In the genomic region with DNA sequence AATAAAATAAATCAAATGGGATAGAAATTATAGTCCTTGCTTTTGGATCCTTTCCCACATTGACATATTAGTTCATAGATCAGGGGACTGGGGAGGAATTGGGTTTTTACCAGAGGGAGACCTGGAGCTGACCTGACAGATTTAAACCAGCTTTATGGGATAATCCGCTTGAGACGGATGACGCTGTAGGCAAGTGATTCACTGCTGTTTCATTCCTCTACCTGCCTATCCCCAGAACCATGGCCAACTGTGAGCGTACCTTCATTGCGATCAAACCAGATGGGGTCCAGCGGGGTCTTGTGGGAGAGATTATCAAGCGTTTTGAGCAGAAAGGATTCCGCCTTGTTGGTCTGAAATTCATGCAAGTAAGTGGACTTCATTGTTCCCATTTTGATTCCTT, we compare ENCODE assay signal across 1 cellular context.
TF ChIP-seq lines count a peak whose summit lies in the region.

No MANE protein-coding gene starts in this region.

TF ChIP-seq in HepG2, 621 proteins besides CTCF, POLR2A, EP300 and RAD21:
- TF ChIP-seq, protein P1, sequence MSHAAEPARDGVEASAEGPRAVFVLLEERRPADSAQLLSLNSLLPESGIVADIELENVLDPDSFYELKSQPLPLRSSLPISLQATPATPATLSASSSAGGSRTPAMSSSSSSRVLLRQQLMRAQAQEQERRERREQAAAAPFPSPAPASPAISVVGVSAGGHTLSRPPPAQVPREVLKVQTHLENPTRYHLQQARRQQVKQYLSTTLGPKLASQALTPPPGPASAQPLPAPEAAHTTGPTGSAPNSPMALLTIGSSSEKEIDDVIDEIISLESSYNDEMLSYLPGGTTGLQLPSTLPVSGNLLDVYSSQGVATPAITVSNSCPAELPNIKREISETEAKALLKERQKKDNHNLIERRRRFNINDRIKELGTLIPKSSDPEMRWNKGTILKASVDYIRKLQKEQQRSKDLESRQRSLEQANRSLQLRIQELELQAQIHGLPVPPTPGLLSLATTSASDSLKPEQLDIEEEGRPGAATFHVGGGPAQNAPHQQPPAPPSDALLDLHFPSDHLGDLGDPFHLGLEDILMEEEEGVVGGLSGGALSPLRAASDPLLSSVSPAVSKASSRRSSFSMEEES (CRISPR knock-in tag; IDR thresholded peaks at IDR 0.05): no peak
- TF ChIP-seq CHD4 (IDR thresholded peaks at IDR 0.05; ENCODE audit: borderline replicate concordance, low read length) (no peak), ZNF382 (CRISPR knock-in tag; IDR thresholded peaks at IDR 0.05; ENCODE audit: borderline replicate concordance) (no peak)
